8 cellular contexts compared by ENCODE assay signal in the genomic region with DNA sequence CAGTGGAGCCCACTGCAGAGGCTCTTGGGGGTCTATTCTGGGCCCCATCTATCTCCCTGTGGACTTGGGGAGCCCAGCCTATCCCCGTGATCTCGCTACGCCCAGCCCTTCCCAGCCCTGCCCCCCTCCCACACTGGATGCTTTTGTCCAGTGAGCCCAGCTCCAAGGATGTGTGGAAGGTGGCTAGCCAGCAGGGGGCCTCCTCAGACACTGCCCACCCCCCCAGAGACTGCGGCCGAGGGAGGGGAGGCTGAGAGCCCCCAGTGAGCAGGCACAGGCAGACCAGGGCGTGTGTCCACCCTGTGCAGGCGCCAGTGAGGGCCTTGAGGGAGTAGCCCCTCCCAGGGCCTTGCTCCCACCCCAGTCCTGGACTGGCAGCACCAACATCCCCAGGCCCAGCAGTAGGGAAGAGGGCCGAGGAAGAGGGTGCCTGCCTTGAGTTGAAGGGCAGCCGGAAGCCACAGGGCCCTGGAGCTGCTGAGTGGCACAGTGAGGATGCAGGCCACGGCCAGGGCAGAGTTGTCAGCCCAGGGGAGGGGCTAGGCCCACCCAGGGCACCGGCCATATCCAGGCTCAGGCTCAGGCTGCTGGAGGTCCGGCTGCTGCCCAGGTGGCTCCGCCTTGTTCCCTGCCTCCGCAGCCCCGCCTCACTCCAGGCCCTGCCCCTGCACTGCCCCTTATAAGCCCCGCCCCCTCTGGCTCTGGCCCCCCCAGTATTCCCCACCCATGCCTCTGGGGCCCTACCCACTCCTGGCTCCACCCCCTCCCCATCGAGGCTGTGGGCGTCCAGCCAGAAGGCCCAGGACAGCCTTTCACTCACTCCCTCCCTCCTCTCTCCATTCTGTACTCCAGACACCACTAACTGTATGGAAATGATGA. TPM values are rescaled to one million over a fixed set of nuclear protein-coding genes. Genes with fewer than 3 reads are reported as not detected.
A peak's percentile ranks its signal among the peaks of the same experiment; 100 is the strongest.
DNase-seq lines count a peak whose midpoint lies in the region; ATAC-seq and TF ChIP-seq lines count a peak whose summit lies in the region.

No MANE protein-coding gene starts in this region.

- in situ Hi-C loops in brain microvascular endothelial cell (cut with HindIII; ENCODE audit: low pct_ligation_motif_present, low sequenced_read_pairs) = no loop called here
- in situ Hi-C loops in mammary epithelial cell (cut with MboI; ENCODE audit: low sequenced_read_pairs in 2 of 2) = no loop called here

- ATAC-seq in right lobe of liver = peak; percentile 6 to 32 (median 14)
- no peak for ATAC-seq in stimulated activated naive B cell treated with anti-CD40 and anti-IgM and Interleukin-4, amounts not matched to agents 10 μg/mL and 1 μg/mL and 100 μg/mL, for 72 hours (replicated peaks)

- BruUV-seq in mammary epithelial cell (replicated peaks; lab: Mats Ljungman, UMichigan) = no TSS peak

- H3K27ac Mint-ChIP-seq in stimulated activated naive B cell treated with anti-CD40 and anti-IgM and Interleukin-4, amounts not matched to agents 10 μg/mL and 1 μg/mL and 100 μg/mL, for 72 hours = no peak overlapping the region

- no peak overlapping the region for H3K4me3 Mint-ChIP-seq in stimulated activated naive B cell treated with anti-CD40 and anti-IgM and Interleukin-4, amounts not matched to agents 10 μg/mL and 1 μg/mL and 100 μg/mL, for 72 hours

- intact Hi-C loops in right lobe of liver (cut with DNase I) = loop anchor here in 1 of 2 donors (10.0 kb wide), 1 partner anchor 116 kb away; the partner anchor contains the start of gene DUSP8
- intact Hi-C loops in mammary epithelial cell (cut with micrococcal nuclease) = no loop called here

- 38% methylated on average over 4 of the region's 18 CpGs for WGBS in right lobe of liver (ENCODE audit: insufficient coverage, low coverage, low lambda C conversion rate, missing lambda C conversion rate)
- WGBS in mammary epithelial cell (ENCODE audit: low coverage, missing lambda C conversion rate) = 96% methylated on average over 4 of the region's 18 CpGs

- dilution Hi-C loops in mammary epithelial cell (cut with HindIII; ENCODE audit: low sequenced_read_pairs) = loop anchor here (10.0 kb wide), 1 partner anchor 254 kb away; no protein-coding TSS in a partner anchor

- POLR2A ChIA-PET in AG04450 (lab: Yijun Ruan, JAX) = no interaction called here

- H3K4me3 ChIP-seq in AG04450 (ENCODE audit: low read depth, low read length) = no peak overlapping the region
- no peak overlapping the region for H3K4me3 ChIP-seq in LNCaP clone FGC (ENCODE audit: low read depth, low read length)
- no peak overlapping the region for H3K4me3 ChIP-seq in brain microvascular endothelial cell (ENCODE audit: low read depth, low read length)
- H3K4me3 ChIP-seq in right lobe of liver = no peak overlapping the region
- no peak overlapping the region for H3K4me3 ChIP-seq in mammary epithelial cell (replicated peaks in 1 of 3; ENCODE audit: insufficient read depth in 1 of 3, low read depth in 2 of 3, low read length in 3 of 3)

- CTCF ChIA-PET in AG04450 (lab: Charles Lee) (no interaction called here), mammary epithelial cell (lab: Charles Lee; ENCODE audit: low non-redundant PET) (no interaction called here)

- no peak overlapping the region for H3K27ac ChIP-seq in AG04450 (ENCODE audit: low read depth, low read length)
- H3K27ac ChIP-seq in brain microvascular endothelial cell = no peak overlapping the region
- no peak overlapping the region for H3K27ac ChIP-seq in right lobe of liver
- H3K27ac ChIP-seq in mammary epithelial cell (ENCODE audit: insufficient read depth, low read depth, low read length) = no peak overlapping the region

- H2AFZ ChIP-seq in mammary epithelial cell (ENCODE audit: low read depth, low read length) = no peak overlapping the region

- H3K9ac ChIP-seq in mammary epithelial cell (ENCODE audit: insufficient read depth, low read length) = no peak overlapping the region

- peak; percentile 41 for TF ChIP-seq CTCF in AG04450 (IDR thresholded peaks at IDR 0.05; ENCODE audit: low read depth, low read length)
- TF ChIP-seq CTCF in LNCaP clone FGC (IDR thresholded peaks at IDR 0.05; ENCODE audit: control insufficient read depth, extremely low read depth, insufficient read depth) = peak; percentile 27; the same call in 1 of the 2 replicates
- peak; percentile 64 for TF ChIP-seq CTCF in brain microvascular endothelial cell (IDR thresholded peaks at IDR 0.05; ENCODE audit: low read depth, low read length, missing control alignments)
- TF ChIP-seq CTCF in right lobe of liver (IDR thresholded peaks at IDR 0.05) = peak in 3 of 4 donors; percentile 9 to 21 (median 19)
- peak in 1 of 2 donors; percentile 30 for TF ChIP-seq CTCF in mammary epithelial cell (conservative IDR thresholded peaks at IDR 0.05 in 1 of 2, IDR thresholded peaks at IDR 0.05 in 1 of 2; ENCODE audit: extremely low read depth in 1 of 2, insufficient read depth in 1 of 2, low read depth in 1 of 2, low read length in 2 of 2)

- DNase-seq in AG04450 (ENCODE audit: low read depth, low spot score) (no peak), LNCaP clone FGC (ENCODE audit: low read depth) (no peak), brain microvascular endothelial cell (peak; percentile 13), right lobe of liver (no peak), NCI-H1694 treated with DMSO at 0.1 percent for 48 hours (lab: John Stamatoyannopoulos, UW) (no peak), mammary epithelial cell (no peak), superior temporal gyrus (ENCODE audit: extremely low spot score) (no peak)
- no peak for DNase-seq in stimulated activated naive B cell treated with anti-CD40 and anti-IgM and Interleukin-4, amounts not matched to agents 10 μg/mL and 1 μg/mL and 100 μg/mL, for 72 hours

- H3K4me1 Mint-ChIP-seq in stimulated activated naive B cell treated with anti-CD40 and anti-IgM and Interleukin-4, amounts not matched to agents 10 μg/mL and 1 μg/mL and 100 μg/mL, for 72 hours = peaks cover 0 to under 1% of the 10 kb centered on the region in 2 donors

- H3K9me3 ChIP-seq in AG04450 (ENCODE audit: control insufficient read depth, insufficient read depth, low read length) (no peaks in the 10 kb centered on the region; the same call in 1 of the 2 replicates), right lobe of liver (no peaks in the 10 kb centered on the region), mammary epithelial cell (replicated peaks; ENCODE audit: insufficient read depth, low read length) (no peaks in the 10 kb centered on the region)

- H3K9me3 Mint-ChIP-seq in stimulated activated naive B cell treated with anti-CD40 and anti-IgM and Interleukin-4, amounts not matched to agents 10 μg/mL and 1 μg/mL and 100 μg/mL, for 72 hours = no peaks in the 10 kb centered on the region

- no peaks in the 10 kb centered on the region for H3K36me3 ChIP-seq in brain microvascular endothelial cell (replicated peaks)
- no peaks in the 10 kb centered on the region for H3K36me3 ChIP-seq in right lobe of liver
- H3K36me3 ChIP-seq in mammary epithelial cell (ENCODE audit: insufficient read depth, low read length) = no peaks in the 10 kb centered on the region

- H3K4me2 ChIP-seq in mammary epithelial cell (ENCODE audit: insufficient read depth, low read depth, low read length) = no peak overlapping the region

- TF ChIP-seq POLR2A in right lobe of liver (IDR thresholded peaks at IDR 0.05) = no peak

- peaks cover 7% of the 10 kb centered on the region for H4K20me1 ChIP-seq in mammary epithelial cell (ENCODE audit: insufficient read depth, low read length)

- H3K27me3 ChIP-seq in AG04450 (ENCODE audit: control insufficient read depth, insufficient read depth, low read length) = peaks cover 5% of the 10 kb centered on the region
- H3K27me3 ChIP-seq in brain microvascular endothelial cell (replicated peaks) = no peaks in the 10 kb centered on the region
- H3K27me3 ChIP-seq in right lobe of liver = no peaks in the 10 kb centered on the region
- no peaks in the 10 kb centered on the region for H3K27me3 ChIP-seq in mammary epithelial cell (ENCODE audit: insufficient read depth, low read length)

- peaks cover 0 to 2% of the 10 kb centered on the region in 2 donors for H3K36me3 Mint-ChIP-seq in stimulated activated naive B cell treated with anti-CD40 and anti-IgM and Interleukin-4, amounts not matched to agents 10 μg/mL and 1 μg/mL and 100 μg/mL, for 72 hours

- no peaks in the 10 kb centered on the region for H3K79me2 ChIP-seq in mammary epithelial cell (ENCODE audit: insufficient read depth, low read length)

- H3K4me1 ChIP-seq in right lobe of liver = no peaks in the 10 kb centered on the region
- no peaks in the 10 kb centered on the region for H3K4me1 ChIP-seq in mammary epithelial cell (ENCODE audit: insufficient read depth, low read length)

- no peaks in the 10 kb centered on the region for H3K27me3 Mint-ChIP-seq in stimulated activated naive B cell treated with anti-CD40 and anti-IgM and Interleukin-4, amounts not matched to agents 10 μg/mL and 1 μg/mL and 100 μg/mL, for 72 hours

RNA-seq across cellular contexts. Expression of gene MOB2, which starts 28.0 kb away (rescaled TPM):
- polyA plus RNA-seq in AG04450 (2011; rRNA removed) (19.9 and 29.7 TPM in 2 replicates), mammary epithelial cell (30.9 TPM)
- 33.1 and 39.3 TPM in 2 replicates for polyA minus RNA-seq in AG04450 (2011; rRNA and poly(A)+ RNA removed)
- total RNA-seq in right lobe of liver (10 to 100 TPM in 5 of 6 experiments, 1 to 10 TPM in 1; 8.5 to 17.0 (median 14.1) TPM), mammary epithelial cell (10 to 100 TPM; 26.5 to 30.0 TPM)
- polyA minus RNA-seq in mammary epithelial cell = 32.8 TPM

Comparison
In these comparisons a context has a peak if more than half of its experiments do, and no peak if none do; other contexts are left out.
1. ATAC-seq: peak in right lobe of liver (4 of 4); none in stimulated activated naive B cell treated with anti-CD40 and anti-IgM and Interleukin-4, amounts not matched to agents 10 μg/mL and 1 μg/mL and 100 μg/mL, for 72 hours (0 of 2).